Comparison of ENCODE assay signal across 14 cellular contexts in the genomic region with DNA sequence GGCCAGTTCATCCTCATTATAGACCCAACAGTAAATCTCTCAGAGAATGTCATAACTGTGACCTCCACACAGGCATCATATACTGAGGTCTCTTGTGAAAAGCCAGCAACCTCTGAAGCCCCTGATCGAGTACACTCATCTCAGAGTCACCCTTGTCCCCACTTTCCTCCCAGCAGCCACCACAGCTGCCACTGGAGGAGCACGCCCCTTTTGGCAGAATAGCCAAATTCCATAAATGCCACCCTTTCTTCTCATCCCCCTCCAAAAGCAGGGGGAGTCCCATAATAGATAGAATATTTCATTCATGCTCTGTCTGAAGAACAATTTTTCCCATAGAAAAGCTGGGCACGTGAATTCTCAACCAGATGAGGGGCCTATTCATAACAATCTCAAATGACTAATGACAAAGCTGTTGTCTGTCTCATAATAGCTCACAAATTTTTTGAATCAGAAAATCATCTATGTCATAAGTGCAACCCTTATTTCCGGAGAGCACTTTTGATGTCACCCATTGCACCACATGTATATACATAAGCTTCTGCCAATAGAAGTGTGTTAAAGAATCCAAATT. TPM values are rescaled to one million over a fixed set of nuclear protein-coding genes. Genes with fewer than 3 reads are reported as not detected.
DNase-seq lines count a peak whose midpoint lies in the region; ATAC-seq, FAIRE-seq and TF ChIP-seq lines count a peak whose summit lies in the region.
"Had no signal": no experiment of that assay in that cellular context is flagged by ENCODE, and none has a peak within 500 bp of the region (broad histone marks: within the 10 kb centered on the region; RNA-seq: fewer than 3 reads in every experiment).

No MANE protein-coding gene starts in this region.

- no peaks in the 10 kb centered on the region for H3K36me3 ChIP-seq in osteoblast (ENCODE audit: insufficient read depth, low read length)
- no peaks in the 10 kb centered on the region for H3K36me3 ChIP-seq in hepatocyte (replicated peaks; ENCODE audit: insufficient read depth, low read depth)

- H3K27me3 ChIP-seq in osteoblast (ENCODE audit: insufficient read depth, low read length) (no peaks in the 10 kb centered on the region), hepatocyte (no peaks in the 10 kb centered on the region)

- H3K4me1 ChIP-seq in osteoblast (ENCODE audit: insufficient read depth, low read length): peaks cover 26% of the 10 kb centered on the region
- H3K4me1 ChIP-seq in hepatocyte (ENCODE audit: insufficient read depth): peaks cover 35% of the 10 kb centered on the region

- H3K4me3 ChIP-seq in fibroblast of mammary gland (ENCODE audit: control insufficient read depth, low read depth, low read length): no peak overlapping the region
- H3K4me3 ChIP-seq in osteoblast (ENCODE audit: insufficient read depth, low read length): no peak overlapping the region
- no peak overlapping the region for H3K4me3 ChIP-seq in hepatocyte

- TF ChIP-seq CTCF in fibroblast of mammary gland (conservative IDR thresholded peaks at IDR 0.05; ENCODE audit: control insufficient read depth, insufficient read depth, low read depth, low read length) (no peak), osteoblast (IDR thresholded peaks at IDR 0.05; ENCODE audit: extremely low read depth, low read depth, low read length) (no peak), hepatocyte (IDR thresholded peaks at IDR 0.05; ENCODE audit: poor library complexity) (no peak)

- 90% methylated on average over 4 of the region's 4 CpGs for WGBS in hepatocyte (ENCODE audit: low lambda C conversion rate, missing lambda C conversion rate)

- no peak for ATAC-seq in GM18873 (IDR thresholded peaks at IDR 0.05; ENCODE audit: low FRiP score, unreplicated experiment)
- ATAC-seq: HepG2 had no signal

- H3K27ac ChIP-seq in osteoblast (ENCODE audit: low read depth, low read length) (no peak overlapping the region), hepatocyte (no peak overlapping the region)

- H2AFZ ChIP-seq in osteoblast (ENCODE audit: low read length) (no peak overlapping the region), hepatocyte (no peak overlapping the region)

- H3K79me2 ChIP-seq in osteoblast (ENCODE audit: insufficient read depth, low read length): peaks cover 14% of the 10 kb centered on the region
- peaks cover 65% of the 10 kb centered on the region for H3K79me2 ChIP-seq in hepatocyte

- peaks cover 17% of the 10 kb centered on the region for H4K20me1 ChIP-seq in osteoblast (ENCODE audit: insufficient read depth, low read length)
- no peaks in the 10 kb centered on the region for H4K20me1 ChIP-seq in hepatocyte (ENCODE audit: insufficient read depth, poor library complexity, severe bottlenecking)

- FAIRE-seq in GM19239 (lab: Jason Lieb, UNC): no peak
- FAIRE-seq: HepG2 had no signal

- DNase-seq in EH (ENCODE audit: low read depth): peak; percentile 80
- peak; percentile 50 for DNase-seq in RPMI7951 (ENCODE audit: low read depth)
- peak; percentile 7 for DNase-seq in fibroblast of mammary gland (ENCODE audit: low read depth)
- peak; percentile 72 for DNase-seq in osteoblast (ENCODE audit: insufficient read length, low spot score, missing footprints)
- DNase-seq in NCI-H774 (lab: John Stamatoyannopoulos, UW): no peak
- DNase-seq in hepatocyte (ENCODE audit: low spot score): no peak
- no peak for DNase-seq in GM19239 (ENCODE audit: insufficient read length, low spot score)
- DNase-seq: activated naive CD4-positive, alpha-beta T cell treated with anti-CD3 and anti-CD28 coated beads, Interleukin-2, amount 10 ng/mL, durations not matched to agents 7 days and 5 days; endodermal cell; NCI-H1930; RPMI8226; stimulated activated CD4-positive, alpha-beta T cell treated with anti-CD3 and anti-CD28 coated beads, Interleukin-2, amount 100 ng/mL, for 24 hours had no signal

- H3K4me2 ChIP-seq in osteoblast (ENCODE audit: insufficient read depth, low read length): peak overlapping the region; percentile 5
- no peak overlapping the region for H3K4me2 ChIP-seq in hepatocyte

- no peaks in the 10 kb centered on the region for H3K9me3 ChIP-seq in osteoblast (ENCODE audit: low read depth, low read length)
- H3K9me3 ChIP-seq in hepatocyte (ENCODE audit: low read depth): no peaks in the 10 kb centered on the region

- H3K9me2 ChIP-seq in hepatocyte (replicated peaks; ENCODE audit: insufficient read depth): no peaks in the 10 kb centered on the region

RNA-seq across cellular contexts. Expression of a gene that starts 47.4 kb away (rescaled TPM):
- 25.9 and 31.8 TPM in 2 replicates for total RNA-seq in RPMI7951 (2014; rRNA removed; shearing (Covaris generic))
- total RNA-seq in osteoblast: 60.4 and 68.0 TPM in 2 replicates
- total RNA-seq in hepatocyte: 62.3 and 87.8 TPM in 2 replicates
- 28.1 and 35.1 TPM in 2 replicates for polyA plus RNA-seq in hepatocyte

Comparison
In these comparisons a context has a peak if more than half of its experiments do, and no peak if none do; other contexts are left out.
1. DNase-seq: peak in EH (single experiment), RPMI7951 (single experiment), fibroblast of mammary gland (single experiment) and osteoblast (single experiment); none in NCI-H774 (single experiment), hepatocyte (single experiment) and GM19239 (single experiment).